1 cellular context compared by ENCODE assay signal in the genomic region with DNA sequence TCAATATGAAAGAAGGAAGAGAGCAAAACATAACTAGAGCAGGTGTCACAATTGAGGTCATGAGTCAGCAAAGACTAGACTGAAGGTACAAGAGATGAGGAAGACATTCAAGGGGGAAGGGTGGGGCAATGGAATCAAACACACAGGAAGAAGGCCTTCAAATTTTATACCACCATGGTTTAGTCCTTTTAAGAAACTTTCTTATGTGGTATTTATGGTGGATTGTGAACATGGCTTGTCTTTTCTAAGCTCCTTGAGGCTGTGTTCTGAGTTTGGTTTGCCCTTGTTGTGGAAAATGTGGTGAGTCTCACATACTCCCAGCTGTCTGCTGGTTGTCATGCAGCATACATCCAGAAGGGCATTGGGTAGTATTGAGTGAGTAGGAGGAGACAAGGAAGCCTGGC.
TF ChIP-seq lines count a peak whose summit lies in the region.

No MANE protein-coding gene starts in this region.

TF ChIP-seq in SK-N-SH, 30 proteins besides CTCF, POLR2A, EP300 and RAD21 (continued from another document):
- TF ChIP-seq GABPA (IDR thresholded peaks at IDR 0.05; ENCODE audit: low read depth) (no peak), CHD2 (IDR thresholded peaks at IDR 0.05; ENCODE audit: low read length, partially characterized antibody) (no peak), FOXM1 (IDR thresholded peaks at IDR 0.05; ENCODE audit: low read depth) (no peak), RXRA (IDR thresholded peaks at IDR 0.05; ENCODE audit: borderline replicate concordance, low read depth) (no peak), NRF1 (IDR thresholded peaks at IDR 0.05; ENCODE audit: low read depth, low read length) (no peak)
